In the genomic region with DNA sequence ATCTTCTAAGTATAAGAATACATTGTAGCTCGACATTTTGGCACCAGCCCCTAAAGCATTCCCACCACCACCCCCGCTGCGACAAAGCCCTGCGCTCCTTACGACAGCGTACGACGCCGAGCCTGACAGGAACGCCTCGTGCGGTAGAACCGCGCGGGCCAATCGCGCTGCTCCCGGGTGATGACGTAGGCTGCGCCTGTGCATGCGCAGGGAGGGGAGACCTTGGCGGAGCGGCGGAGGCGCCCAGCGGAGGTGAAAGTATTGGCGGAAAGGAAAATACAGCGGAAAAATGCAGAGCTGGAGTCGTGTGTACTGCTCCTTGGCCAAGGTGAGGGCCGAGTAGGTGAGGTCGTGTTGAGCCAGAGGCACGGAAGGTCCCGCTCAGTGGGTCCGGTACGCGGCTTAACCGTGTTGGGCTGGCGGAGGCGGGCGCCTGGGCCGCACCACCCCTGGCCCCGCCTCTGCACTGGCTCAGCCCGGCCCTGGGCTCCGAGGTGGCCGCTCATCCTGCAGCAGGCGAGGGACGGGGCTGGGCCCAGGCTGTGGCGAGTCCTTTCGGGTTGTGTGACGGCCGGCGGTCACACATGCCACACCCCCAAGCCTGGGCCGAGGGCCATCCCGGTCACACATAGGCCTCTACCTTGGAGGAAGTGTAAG, we compare ENCODE assay signal across 8 cellular contexts. TPM values are rescaled to one million over a fixed set of nuclear protein-coding genes. Genes with fewer than 3 reads are reported as not detected.
DNase-seq lines count a peak whose midpoint lies in the region; ATAC-seq and TF ChIP-seq lines count a peak whose summit lies in the region.

A gene with protein sequence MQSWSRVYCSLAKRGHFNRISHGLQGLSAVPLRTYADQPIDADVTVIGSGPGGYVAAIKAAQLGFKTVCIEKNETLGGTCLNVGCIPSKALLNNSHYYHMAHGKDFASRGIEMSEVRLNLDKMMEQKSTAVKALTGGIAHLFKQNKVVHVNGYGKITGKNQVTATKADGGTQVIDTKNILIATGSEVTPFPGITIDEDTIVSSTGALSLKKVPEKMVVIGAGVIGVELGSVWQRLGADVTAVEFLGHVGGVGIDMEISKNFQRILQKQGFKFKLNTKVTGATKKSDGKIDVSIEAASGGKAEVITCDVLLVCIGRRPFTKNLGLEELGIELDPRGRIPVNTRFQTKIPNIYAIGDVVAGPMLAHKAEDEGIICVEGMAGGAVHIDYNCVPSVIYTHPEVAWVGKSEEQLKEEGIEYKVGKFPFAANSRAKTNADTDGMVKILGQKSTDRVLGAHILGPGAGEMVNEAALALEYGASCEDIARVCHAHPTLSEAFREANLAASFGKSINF (plus strand): TSS at position 222 of the 657 bp plus-strand sequence. CDS start 68 bp downstream, at position 290.

- DNase-seq in AG09319 (ENCODE audit: extremely low read depth, low read depth) (peak; percentile 58), NCI-H460 (ENCODE audit: extremely low read depth, low read depth) (peak; percentile 87), cerebellum (ENCODE audit: low spot score) (peak; percentile 94), kidney glomerular epithelial cell (lab: John Stamatoyannopoulos, UW) (peak; percentile 80)
- DNase-seq in activated CD4-positive, alpha-beta T cell treated with anti-CD3 and anti-CD28 coated beads for 1 hour, result peak; percentile 88
- DNase-seq in stimulated activated CD4-positive, alpha-beta T cell treated with anti-CD3 and anti-CD28 coated beads, Interleukin-1b, Interleukin-23, amount 100 ng/mL, for 1 hour (ENCODE audit: low read depth in 2 of 2), result peak; percentile 65 to 77

- TF ChIP-seq CTCF in AG09319 (IDR thresholded peaks at IDR 0.05; ENCODE audit: low read depth, low read length), result no peak

- ATAC-seq in GM19035 (IDR thresholded peaks at IDR 0.05; ENCODE audit: unreplicated experiment) (peak; percentile 99), HG03354 (IDR thresholded peaks at IDR 0.05; ENCODE audit: poor library complexity, severe bottlenecking, unreplicated experiment) (peak; percentile 99)

RNA-seq across cellular contexts. Expression of the gene that starts here (rescaled TPM):
- total RNA-seq in NCI-H460 (2014; rRNA removed; shearing (Covaris generic)), result 113 and 145 TPM in 2 replicates
- polyA plus RNA-seq in NCI-H460 (2014; cell fraction: nucleus; rRNA removed), result 846 and 847 TPM in 2 replicates
- 70.8 TPM for total RNA-seq in cerebellum

Comparison
In these comparisons a context has a peak if more than half of its experiments do, and no peak if none do; other contexts are left out.
1. Peak in every context shown above with its lines: DNase-seq and ATAC-seq.